In the genomic region with DNA sequence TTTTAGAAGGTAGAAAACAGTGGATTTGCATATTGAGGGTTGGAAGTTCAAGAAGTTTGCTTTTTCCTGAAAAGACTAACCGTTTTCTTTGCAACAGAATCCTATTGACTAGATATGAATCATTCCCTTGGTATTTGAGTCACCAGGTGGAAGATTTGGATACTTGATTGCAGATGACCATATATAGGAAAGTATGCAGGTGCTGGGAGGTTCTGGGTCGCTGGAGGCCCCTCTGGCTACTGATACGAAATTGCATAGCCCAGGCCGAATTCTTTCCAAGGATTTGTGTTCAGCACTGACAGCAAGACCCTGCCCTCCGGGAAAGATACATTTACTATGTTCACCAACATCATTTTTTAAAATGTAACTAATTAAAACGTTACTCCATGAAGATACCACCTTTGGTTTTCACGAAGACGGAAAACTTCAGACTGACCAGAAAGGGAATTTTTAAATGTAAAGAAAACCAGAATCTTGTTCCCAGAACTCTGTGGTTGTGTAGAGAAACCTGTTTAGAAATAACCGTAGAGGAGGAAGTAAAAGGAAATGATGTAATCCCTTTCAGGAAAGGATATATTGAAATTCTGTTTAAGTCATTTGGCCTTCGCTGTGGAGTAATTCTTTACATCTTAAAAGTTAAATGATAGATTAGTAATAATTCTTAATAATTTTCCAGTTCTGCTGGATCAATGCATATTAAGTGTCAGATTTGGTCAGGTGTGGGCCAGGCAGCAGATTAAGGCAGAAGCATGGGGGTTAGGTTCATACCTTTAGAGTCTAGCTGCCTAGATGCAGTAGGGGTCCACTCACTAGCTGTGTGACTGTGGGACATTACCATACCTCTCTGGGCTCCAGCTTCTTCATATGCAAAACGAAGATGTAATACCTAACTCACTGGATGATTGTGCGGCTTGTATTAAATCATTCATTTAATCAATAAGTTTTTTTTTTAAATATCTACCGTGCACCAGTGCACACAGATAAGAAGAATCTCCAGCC, we compare ENCODE assay signal across 8 cellular contexts. TPM values are rescaled to one million over a fixed set of nuclear protein-coding genes. Genes with fewer than 3 reads are reported as not detected.
DNase-seq lines count a peak whose midpoint lies in the region; ATAC-seq and TF ChIP-seq lines count a peak whose summit lies in the region.

No MANE protein-coding gene starts in this region.

- H3K27ac ChIP-seq in neutrophil = peak overlapping the region; percentile 92

- TF ChIP-seq CTCF in epithelial cell of proximal tubule (conservative IDR thresholded peaks at IDR 0.05; ENCODE audit: low read depth, low read length) (no peak), neutrophil (IDR thresholded peaks at IDR 0.05) (no peak)

- H3K27me3 ChIP-seq in H7 (ENCODE audit: control insufficient read depth, insufficient read depth, low read length) (peaks cover 14% of the 10 kb centered on the region), NT2/D1 (ENCODE audit: insufficient read depth, insufficient read length) (peaks cover 10% of the 10 kb centered on the region), neutrophil (no peaks in the 10 kb centered on the region)

- H3K4me1 ChIP-seq in NT2/D1 (ENCODE audit: insufficient read depth, insufficient read length) (no peaks in the 10 kb centered on the region), neutrophil (ENCODE audit: control insufficient read depth in 1 of 2, insufficient read depth in 1 of 2, low read depth in 1 of 2, low read length in 1 of 2) (peaks cover 49 to 71% of the 10 kb centered on the region in 2 experiments)

- no peak for ATAC-seq in HG02610 (IDR thresholded peaks at IDR 0.05; ENCODE audit: unreplicated experiment)

- H3K9ac ChIP-seq in NT2/D1 (ENCODE audit: insufficient read length, low read depth) = peak overlapping the region; percentile 80

- H3K4me3 ChIP-seq in H7 (ENCODE audit: insufficient read depth, low read depth, low read length) (peak overlapping the region; percentile 72), NT2/D1 (ENCODE audit: insufficient read length, low read depth) (peak overlapping the region; percentile 63), epithelial cell of proximal tubule (ENCODE audit: low read depth, low read length) (peak overlapping the region; percentile 64), neutrophil (ENCODE audit: low read depth in 1 of 2, low read length in 1 of 2) (peak overlapping the region; percentile 86 to 89)

- peak; percentile 70 for DNase-seq in H7
- no peak for DNase-seq in NT2/D1 (ENCODE audit: low read depth, low spot score)
- DNase-seq in epithelial cell of proximal tubule (ENCODE audit: low read depth) = peak; percentile 84
- DNase-seq in activated gamma-delta T cell (lab: John Stamatoyannopoulos, UW) = no peak
- DNase-seq in NCI-H1417 treated with DMSO at 0.1 percent for 48 hours (lab: John Stamatoyannopoulos, UW) = no peak
- no peak for DNase-seq in activated gamma-delta T cell treated with Interleukin-2 at 50 U/mL for 16 hours

- peaks cover 14% of the 10 kb centered on the region for H3K9me3 ChIP-seq in NT2/D1 (ENCODE audit: insufficient read depth, low read length)
- H3K9me3 ChIP-seq in neutrophil = no peaks in the 10 kb centered on the region

- no peaks in the 10 kb centered on the region for H3K36me3 ChIP-seq in H7 (replicated peaks; ENCODE audit: control insufficient read depth, insufficient read depth, low read length)
- peaks cover 44% of the 10 kb centered on the region for H3K36me3 ChIP-seq in NT2/D1 (ENCODE audit: insufficient read depth, insufficient read length, low read length)
- H3K36me3 ChIP-seq in neutrophil = peaks cover 12% of the 10 kb centered on the region

RNA-seq across cellular contexts. Expression of gene ANXA3, which starts 1.1 kb away (rescaled TPM):
- total RNA-seq in H7 (2014; rRNA removed; shearing (Covaris generic)) = 30.7 and 37.9 TPM in 2 replicates
- total RNA-seq in epithelial cell of proximal tubule = 354 and 367 TPM in 2 replicates

Comparison
In these comparisons a context has a peak if more than half of its experiments do, and no peak if none do; other contexts are left out.
1. DNase-seq: peak in H7 (single experiment) and epithelial cell of proximal tubule (single experiment); none in NT2/D1 (single experiment), activated gamma-delta T cell (single experiment), NCI-H1417 treated with DMSO at 0.1 percent for 48 hours (single experiment) and activated gamma-delta T cell treated with Interleukin-2 at 50 U/mL for 16 hours (single experiment).
2. Peak in every context shown above with its lines, with median percentiles within 50 percentile points of each other: H3K4me3 ChIP-seq.